In genomic region chr1:33152685-33153432, GRCh38 we compare ENCODE assay signal across 8 cellular contexts. TPM values are rescaled to one million over a fixed set of nuclear protein-coding genes. Genes with fewer than 3 reads are reported as not detected.
DNase-seq lines count a peak whose midpoint lies in the region; ATAC-seq and TF ChIP-seq lines count a peak whose summit lies in the region.

No MANE protein-coding gene starts in this region.

- TF ChIP-seq CTCF in mesothelial cell of epicardium (IDR thresholded peaks at IDR 0.05; ENCODE audit: unreplicated experiment): no peak

- no peaks in the 10 kb centered on the region for H3K9me3 Mint-ChIP-seq in mesothelial cell of epicardium

- H3K4me3 Mint-ChIP-seq in mesothelial cell of epicardium: no peak overlapping the region

- DNase-seq in COLO829 (ENCODE audit: low spot score): peak; percentile 95
- peak; percentile 24 to 52 for DNase-seq in NCI-H187 (lab: John Stamatoyannopoulos, UW)
- peak; percentile 18 for DNase-seq in dedifferentiated amniotic fluid mesenchymal stem cell (ENCODE audit: extremely low spot score)
- DNase-seq in mesothelial cell of epicardium (ENCODE audit: low spot score in 2 of 2, unreplicated experiment in 2 of 2): no peak
- no peak for DNase-seq in stimulated activated CD4-positive, alpha-beta T cell treated with anti-CD3 and anti-CD28 coated beads, Interleukin-4, amount 100 ng/mL, for 4 hours
- DNase-seq in NK-92 (lab: John Stamatoyannopoulos, UW; ENCODE audit: unreplicated experiment): no peak

- peaks cover 36% of the 10 kb centered on the region for H3K4me1 Mint-ChIP-seq in mesothelial cell of epicardium

- peak overlapping the region; percentile 37 for H3K27ac Mint-ChIP-seq in mesothelial cell of epicardium

- peaks cover 17% of the 10 kb centered on the region for H3K36me3 Mint-ChIP-seq in mesothelial cell of epicardium

- no peaks in the 10 kb centered on the region for H3K27me3 Mint-ChIP-seq in mesothelial cell of epicardium (ENCODE audit: low read depth)

- no peak for ATAC-seq in HG03139 (IDR thresholded peaks at IDR 0.05; ENCODE audit: unreplicated experiment)
- no peak for ATAC-seq in HG03439 (IDR thresholded peaks at IDR 0.05; ENCODE audit: unreplicated experiment)

RNA-seq across cellular contexts. Expression of gene TRIM62, which starts 29.0 kb away (rescaled TPM):
- 13.6 to 14.7 TPM (median 13.9 TPM) in 3 replicates for total RNA-seq in mesothelial cell of epicardium

Comparison
In these comparisons a context has a peak if more than half of its experiments do, and no peak if none do; other contexts are left out.
1. DNase-seq: peak in COLO829 (single experiment), NCI-H187 (2 of 2) and dedifferentiated amniotic fluid mesenchymal stem cell (single experiment); none in mesothelial cell of epicardium (0 of 2), stimulated activated CD4-positive, alpha-beta T cell treated with anti-CD3 and anti-CD28 coated beads, Interleukin-4, amount 100 ng/mL, for 4 hours (0 of 2) and NK-92 (single experiment).